15 cellular contexts compared by ENCODE assay signal in genomic region chr5:143183989-143184388, GRCh38.
DNase-seq lines count a peak whose midpoint lies in the region; ATAC-seq and TF ChIP-seq lines count a peak whose summit lies in the region.
"Had no signal": no experiment of that assay in that cellular context is flagged by ENCODE, and none has a peak within 500 bp of the region (broad histone marks: within the 10 kb centered on the region; RNA-seq: fewer than 3 reads in every experiment).

No MANE protein-coding gene starts in this region.

- TF ChIP-seq CTCF in VCaP (conservative IDR thresholded peaks at IDR 0.05) (no peak), esophagus muscularis mucosa (IDR thresholded peaks at IDR 0.05) (no peak)

- DNase-seq in left lobe of liver (ENCODE audit: low spot score) (no peak), GM03348 (ENCODE audit: low spot score) (no peak), SKM-1 treated with dmso at 0.1 percent for 144 hours (lab: John Stamatoyannopoulos, UW; ENCODE audit: unreplicated experiment) (no peak), esophagus muscularis mucosa (ENCODE audit: extremely low spot score) (no peak)
- DNase-seq: amniotic stem cell, immature natural killer cell, NCI-H526 treated with DMSO at 0.1 percent for 48 hours, PC-9, sigmoid colon, substantia nigra had no signal

- H3K9me3 ChIP-seq in BLaER1 = peaks cover 9% of the 10 kb centered on the region
- H3K9me3 ChIP-seq in BLaER1 treated with 17β-estradiol and CSF1 and Interleukin-3, amounts not matched to agents 10 nM and 100 nM (replicated peaks in 1 of 11) = peaks cover 0 to 25% (median 12%) of the 10 kb centered on the region in 11 experiments; a peak in 13 of 22 replicates
- H3K9me3 ChIP-seq in esophagus muscularis mucosa = no peaks in the 10 kb centered on the region
- H3K9me3 ChIP-seq: pancreas, sigmoid colon had no signal

- TF ChIP-seq POLR2A in esophagus muscularis mucosa (IDR thresholded peaks at IDR 0.05; ENCODE audit: low read depth) = no peak

- intact Hi-C loops in esophagus muscularis mucosa (cut with DNase I) = no loop called here

- no peaks in the 10 kb centered on the region for H3K36me3 ChIP-seq in BLaER1
- peaks cover 0 to 92% (median 9%) of the 10 kb centered on the region in 11 experiments; a peak in 10 of 22 replicates for H3K36me3 ChIP-seq in BLaER1 treated with 17β-estradiol and CSF1 and Interleukin-3, amounts not matched to agents 10 nM and 100 nM
- H3K36me3 ChIP-seq in esophagus muscularis mucosa = peaks cover 0 to 5% (median 0%) of the 10 kb centered on the region in 4 donors
- H3K36me3 ChIP-seq: pancreas, sigmoid colon had no signal

- no peaks in the 10 kb centered on the region for H4K20me1 ChIP-seq in BLaER1
- H4K20me1 ChIP-seq in BLaER1 treated with 17β-estradiol and CSF1 and Interleukin-3, amounts not matched to agents 10 nM and 100 nM = peaks cover 0 to 55% (median 0%) of the 10 kb centered on the region in 11 experiments; a peak in 5 of 22 replicates

- H3K4me1 ChIP-seq in BLaER1 (peaks cover 47% of the 10 kb centered on the region), esophagus muscularis mucosa (peaks cover 26 to 49% (median 34%) of the 10 kb centered on the region in 4 donors)
- peaks cover 37 to 66% (median 56%) of the 10 kb centered on the region in 10 experiments for H3K4me1 ChIP-seq in BLaER1 treated with 17β-estradiol and CSF1 and Interleukin-3, amounts not matched to agents 10 nM and 100 nM

- H3K27me3 ChIP-seq in BLaER1 (no peaks in the 10 kb centered on the region), esophagus muscularis mucosa (no peaks in the 10 kb centered on the region)
- H3K27me3 ChIP-seq in BLaER1 treated with 17β-estradiol and CSF1 and Interleukin-3, amounts not matched to agents 10 nM and 100 nM = no peaks in the 10 kb centered on the region
- H3K27me3 ChIP-seq: pancreas, sigmoid colon had no signal

- no peak for TF ChIP-seq EP300 in esophagus muscularis mucosa (IDR thresholded peaks at IDR 0.05)

- H3K4me3 ChIP-seq in BLaER1 (no peak overlapping the region), esophagus muscularis mucosa (no peak overlapping the region)
- 0 out of 20 replicates have a peak overlapping the region, but pooled peaks of 1 of the 10 experiments have one; percentile 12 for H3K4me3 ChIP-seq in BLaER1 treated with 17β-estradiol and CSF1 and Interleukin-3, amounts not matched to agents 10 nM and 100 nM
- H3K4me3 ChIP-seq: lung, pancreas, PC-9, sigmoid colon had no signal

- peak overlapping the region; percentile 74 for H3K4me2 ChIP-seq in BLaER1
- peak overlapping the region in 9 of 11 experiments; percentile 66 to 84 (median 81); a peak in 17 of 22 replicates for H3K4me2 ChIP-seq in BLaER1 treated with 17β-estradiol and CSF1 and Interleukin-3, amounts not matched to agents 10 nM and 100 nM
- H3K4me2 ChIP-seq: PC-9 had no signal

- 100% methylated on average over 1 of the region's 1 CpG for WGBS in esophagus muscularis mucosa

- H3K27ac ChIP-seq in BLaER1 (peak overlapping the region; percentile 77), VCaP (peak overlapping the region; percentile 54; the same call in 1 of the 2 replicates), esophagus muscularis mucosa (replicated peaks in 1 of 4) (no peak overlapping the region)
- H3K27ac ChIP-seq in BLaER1 treated with 17β-estradiol and CSF1 and Interleukin-3, amounts not matched to agents 10 nM and 100 nM = peak overlapping the region in 9 of 11 experiments; percentile 34 to 96 (median 90); a peak in 17 of 22 replicates
- H3K27ac ChIP-seq: pancreas, PC-9, sigmoid colon had no signal

- ATAC-seq in left lobe of liver = peak; percentile 75

- no peak overlapping the region for H3K9ac ChIP-seq in BLaER1
- H3K9ac ChIP-seq in BLaER1 treated with 17β-estradiol and CSF1 and Interleukin-3, amounts not matched to agents 10 nM and 100 nM = peak overlapping the region in 6 of 11 experiments; percentile 70 to 86 (median 72); a peak in 11 of 22 replicates

Comparison
In these comparisons a context has a peak if more than half of its experiments do, and no peak if none do; other contexts are left out.
1. H3K27ac ChIP-seq: peak in BLaER1 (single experiment), BLaER1 treated with 17β-estradiol and CSF1 and Interleukin-3, amounts not matched to agents 10 nM and 100 nM (9 of 11) and VCaP (single experiment); none in esophagus muscularis mucosa (0 of 4).